9 cellular contexts compared by ENCODE assay signal in the genomic region with DNA sequence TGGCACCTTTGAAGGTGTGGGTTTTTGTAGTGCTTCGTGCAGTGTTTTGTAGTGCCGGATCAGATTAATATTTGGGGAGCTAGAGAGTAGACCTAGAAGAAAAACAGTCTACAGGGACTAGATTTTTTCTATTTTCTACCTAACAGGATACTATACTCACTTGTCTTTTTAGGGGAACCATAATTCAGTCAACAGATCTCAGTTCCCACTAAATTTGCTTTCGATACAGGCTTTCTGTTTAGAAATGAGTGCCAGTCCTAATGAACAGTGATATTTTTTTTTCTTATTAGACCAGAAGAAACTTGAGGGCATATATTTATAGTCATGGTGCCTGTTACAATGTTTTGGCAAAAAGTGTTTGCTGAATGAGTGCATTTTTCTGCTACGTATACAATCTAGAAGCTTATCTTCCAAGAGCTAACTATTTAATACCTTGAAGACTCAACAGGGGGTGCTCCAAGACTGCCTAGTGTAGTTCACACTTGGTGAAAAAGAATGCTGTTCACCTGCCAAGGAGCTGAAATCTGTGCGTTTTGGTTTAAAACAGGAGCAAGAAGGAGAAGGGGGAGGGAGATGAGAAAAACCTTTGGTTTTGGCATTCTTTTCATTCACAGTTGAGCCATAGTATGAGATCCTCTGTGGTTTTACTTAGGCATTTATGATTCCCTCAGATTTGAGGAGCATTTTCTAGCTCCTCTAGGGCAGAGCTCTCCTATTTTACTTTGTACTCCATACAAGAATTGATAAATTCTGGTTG. TPM values are rescaled to one million over a fixed set of nuclear protein-coding genes. Genes with fewer than 3 reads are reported as not detected.
DNase-seq lines count a peak whose midpoint lies in the region; ATAC-seq and TF ChIP-seq lines count a peak whose summit lies in the region.
"Had no signal": no experiment of that assay in that cellular context is flagged by ENCODE, and none has a peak within 500 bp of the region (broad histone marks: within the 10 kb centered on the region; RNA-seq: fewer than 3 reads in every experiment).

No MANE protein-coding gene starts in this region.

- 25 to 27% methylated on average over 5 of the region's 5 CpGs for whole genome bisulfite sequencing in body of pancreas, 2 donors

- TF ChIP-seq POLR2A in body of pancreas (IDR thresholded peaks at IDR 0.05): no peak

- peaks cover 0 to 2% (median 0%) of the 10 kb centered on the region in 6 donors for H3K9me3 Mint-ChIP-seq in immature natural killer cell

- H3K36me3 ChIP-seq in HEK293 (ENCODE audit: control insufficient read depth in 2 of 2, insufficient read depth in 1 of 2, low read length in 2 of 2): no peaks in the 10 kb centered on the region
- H3K36me3 ChIP-seq in body of pancreas (replicated peaks in 1 of 2; ENCODE audit: insufficient read depth in 1 of 2, low read depth in 2 of 2): no peaks in the 10 kb centered on the region
- H3K36me3 ChIP-seq: BLaER1 had no signal

- no peaks in the 10 kb centered on the region for H3K9me3 ChIP-seq in HEK293 (ENCODE audit: control insufficient read depth, insufficient read depth, low read depth, low read length)
- no peaks in the 10 kb centered on the region for H3K9me3 ChIP-seq in body of pancreas

- no peaks in the 10 kb centered on the region for H3K36me3 Mint-ChIP-seq in immature natural killer cell

- intact Hi-C loops in body of pancreas (cut with DNase I): loop anchor here (10.0 kb wide), 1 partner anchor 610 kb away; no protein-coding TSS in a partner anchor

- no peaks in the 10 kb centered on the region for H3K27me3 ChIP-seq in body of pancreas
- H3K27me3 ChIP-seq: BLaER1 had no signal

- no peak overlapping the region for H3K27ac ChIP-seq in HEK293 (ENCODE audit: extremely low read depth, low read depth, low read length)
- H3K27ac ChIP-seq in body of pancreas: no peak overlapping the region
- H3K27ac ChIP-seq: BLaER1 had no signal

- TF ChIP-seq CTCF in HEK293 (tag by site-specific recombination; IDR thresholded peaks at IDR 0.05) (peak; percentile 50; the same call in 1 of the 2 replicates), body of pancreas (IDR thresholded peaks at IDR 0.05) (peak; percentile 46 to 87 (median 84))

- POLR2A ChIA-PET in HEK293 (lab: Yijun Ruan, JAX): no interaction called here

- CTCF ChIA-PET in HEK293 (lab: Yijun Ruan, JAX): interaction anchor here (0.6 to 3.8 kb wide), 73 partner anchors 9 to 1260 kb away, joined by 3 to 34 read pairs (median 4); partner anchors contain the start of genes ANKRD49, C11orf97, MRE11 and PANX1

- H3K4me3 ChIP-seq in HEK293 (ENCODE audit: low read depth, low read length) (no peak overlapping the region), body of pancreas (no peak overlapping the region)
- H3K4me3 ChIP-seq: BLaER1 had no signal

- ATAC-seq in body of pancreas (peak; percentile 91), HG02588 (IDR thresholded peaks at IDR 0.05; ENCODE audit: unreplicated experiment) (no peak)

- H3K4me1 ChIP-seq in HEK293 (ENCODE audit: control insufficient read depth, insufficient read depth, low read length): no peaks in the 10 kb centered on the region
- no peaks in the 10 kb centered on the region for H3K4me1 ChIP-seq in body of pancreas
- H3K4me1 ChIP-seq: BLaER1 had no signal

- H3K4me1 Mint-ChIP-seq in immature natural killer cell: no peaks in the 10 kb centered on the region

- peak; percentile 35 to 53 for DNase-seq in NCI-H2081 (lab: John Stamatoyannopoulos, UW)
- no peak for DNase-seq in NCI-H2081 treated with DMSO at 0.1 percent for 48 hours (lab: John Stamatoyannopoulos, UW)
- DNase-seq in NCI-H2227 treated with DMSO at 0.1 percent for 48 hours (lab: John Stamatoyannopoulos, UW): peak; percentile 8
- DNase-seq in body of pancreas: peak; percentile 18 to 36 (median 26)
- peak; percentile 2 to 9 (median 5) for DNase-seq in immature natural killer cell
- peak; percentile 83 for DNase-seq in superior temporal gyrus (ENCODE audit: extremely low spot score)

- no peak overlapping the region for H3K4me3 Mint-ChIP-seq in immature natural killer cell

- no peak overlapping the region for H3K27ac Mint-ChIP-seq in immature natural killer cell

- peaks cover 5 to 12% (median 7%) of the 10 kb centered on the region in 3 donors for H3K27me3 Mint-ChIP-seq in immature natural killer cell (ENCODE audit: low read depth in 3 of 3)

TF ChIP-seq in HEK293, 187 proteins besides CTCF, POLR2A, EP300 and RAD21:
- TF ChIP-seq ZSCAN30 (tag by site-specific recombination; IDR thresholded peaks at IDR 0.05) (no peak), ZNF660 (tag by site-specific recombination; IDR thresholded peaks at IDR 0.05) (peak; percentile 55; the same call in 1 of the 2 replicates), YY1 (tag by site-specific recombination; IDR thresholded peaks at IDR 0.05) (no peak), ZNF768 (tag by site-specific recombination; IDR thresholded peaks at IDR 0.05) (peak; percentile 32; the same call in 1 of the 2 replicates), YY2 (tag by site-specific recombination; IDR thresholded peaks at IDR 0.05) (no peak), GFI1B (tag by site-specific recombination; IDR thresholded peaks at IDR 0.05) (peak; percentile 57; the same call in 1 of the 2 replicates), AEBP2 (tag by site-specific recombination; IDR thresholded peaks at IDR 0.05; ENCODE audit: borderline replicate concordance) (no peak), ZNF654 (tag by site-specific recombination; IDR thresholded peaks at IDR 0.05; ENCODE audit: low read depth) (peak; percentile 68)

RNA-seq across cellular contexts. Expression of gene VSTM5, which starts 44.9 kb away (rescaled TPM):
- total RNA-seq in body of pancreas: not detected
- polyA plus RNA-seq in immature natural killer cell: not detected
